In genomic region chr4:118888666-118889312, GRCh38 we compare ENCODE assay signal across 8 cellular contexts. TPM values are rescaled to one million over a fixed set of nuclear protein-coding genes. Genes with fewer than 3 reads are reported as not detected.
A peak's percentile ranks its signal among the peaks of the same experiment; 100 is the strongest.
DNase-seq lines count a peak whose midpoint lies in the region; ATAC-seq lines count a peak whose summit lies in the region.

Gene SYNPO2, plus strand, starts transcription at chr4:118888854. Its CDS starts 183 bp downstream, at chr4:118889037.

- H3K27me3 Mint-ChIP-seq in activated CD4-positive, alpha-beta T cell treated with anti-CD3 and anti-CD28 coated beads, Interleukin-2, amount 10 ng/mL, durations not matched to agents 7 days and 5 days: peaks cover 45% of the 10 kb centered on the region

- H3K4me1 Mint-ChIP-seq in activated CD4-positive, alpha-beta T cell treated with anti-CD3 and anti-CD28 coated beads, Interleukin-2, amount 10 ng/mL, durations not matched to agents 7 days and 5 days: peaks cover 19% of the 10 kb centered on the region

- H3K9ac ChIP-seq in endocrine pancreas (ENCODE audit: control insufficient read depth, insufficient read depth, low read length): peak within 1 kb of the TSS; percentile 67

- H3K4me3 ChIP-seq in endocrine pancreas (ENCODE audit: control insufficient read depth, insufficient read depth, low read length): peak within 1 kb of the TSS; percentile 90

- POLR2A ChIA-PET in activated CD4-positive, alpha-beta T cell treated with anti-CD3 and anti-CD28 coated beads, Interleukin-2, amount 10 ng/mL, durations not matched to agents 7 days and 5 days (lab: Charles Lee): no interaction called here

- H3K4me1 ChIP-seq in endocrine pancreas (ENCODE audit: control insufficient read depth, insufficient read depth, low read length): no peaks in the 10 kb centered on the region

- H3K9me3 Mint-ChIP-seq in activated CD4-positive, alpha-beta T cell treated with anti-CD3 and anti-CD28 coated beads, Interleukin-2, amount 10 ng/mL, durations not matched to agents 7 days and 5 days: no peaks in the 10 kb centered on the region

- no peaks in the 10 kb centered on the region for H3K9me3 ChIP-seq in endocrine pancreas (ENCODE audit: control insufficient read depth, low read length)

- H3K4me3 Mint-ChIP-seq in activated CD4-positive, alpha-beta T cell treated with anti-CD3 and anti-CD28 coated beads, Interleukin-2, amount 10 ng/mL, durations not matched to agents 7 days and 5 days: peak within 1 kb of the TSS; percentile 64

- peak; percentile 2 for DNase-seq in NCI-H2081 treated with DMSO at 0.1 percent for 48 hours (lab: John Stamatoyannopoulos, UW)
- peak; percentile 26 for DNase-seq in activated CD4-positive, alpha-beta T cell treated with anti-CD3 and anti-CD28 coated beads, Interleukin-2, amount 10 ng/mL, durations not matched to agents 7 days and 5 days
- DNase-seq in lung microvascular endothelial cell (ENCODE audit: low read depth in 2 of 2): peak; percentile 17 to 75
- peak; percentile 61 for DNase-seq in stimulated activated CD8-positive, alpha-beta memory T cell treated with anti-CD3 and anti-CD28 coated beads, Interleukin-4, amount 100 ng/mL, for 48 hours
- DNase-seq in foreskin melanocyte: no peak

- H3K27me3 ChIP-seq in endocrine pancreas (ENCODE audit: control insufficient read depth, insufficient read depth, low read length): no peaks in the 10 kb centered on the region

- no peaks in the 10 kb centered on the region for H3K36me3 ChIP-seq in endocrine pancreas (ENCODE audit: control insufficient read depth, insufficient read depth, low read length)

- ATAC-seq in GM18508 (IDR thresholded peaks at IDR 0.05; ENCODE audit: insufficient read depth, unreplicated experiment): peak; percentile 53
- peak; percentile 85 for ATAC-seq in HG02884 (IDR thresholded peaks at IDR 0.05; ENCODE audit: unreplicated experiment)

- H3K36me3 Mint-ChIP-seq in activated CD4-positive, alpha-beta T cell treated with anti-CD3 and anti-CD28 coated beads, Interleukin-2, amount 10 ng/mL, durations not matched to agents 7 days and 5 days (ENCODE audit: low read depth): no peaks in the 10 kb centered on the region

- CTCF ChIA-PET in activated CD4-positive, alpha-beta T cell treated with anti-CD3 and anti-CD28 coated beads, Interleukin-2, amount 10 ng/mL, durations not matched to agents 7 days and 5 days (lab: Charles Lee): interaction anchor here (0.8 kb wide), 1 partner anchor 137 kb away, joined by 4 read pairs; no protein-coding TSS in a partner anchor

- H3K27ac Mint-ChIP-seq in activated CD4-positive, alpha-beta T cell treated with anti-CD3 and anti-CD28 coated beads, Interleukin-2, amount 10 ng/mL, durations not matched to agents 7 days and 5 days: peak within 1 kb of the TSS; percentile 9

RNA-seq across cellular contexts. Expression of gene SYNPO2, which starts in this region (rescaled TPM):
- total RNA-seq in activated CD4-positive, alpha-beta T cell treated with anti-CD3 and anti-CD28 coated beads, Interleukin-2, amount 10 ng/mL, durations not matched to agents 7 days and 5 days: 1 to 10 TPM; 1.2 to 1.4 TPM
- 0.20 and 0.22 TPM in 2 replicates for total RNA-seq in lung microvascular endothelial cell

Comparison
In these comparisons a context has a peak if more than half of its experiments do, and no peak if none do; other contexts are left out.
1. Peak in DNase-seq in lung microvascular endothelial cell; RNA of the gene not detected or under 1 TPM.